ENCODE assay signal across 8 cellular contexts in genomic region chr10:68074775-68075549, GRCh38. TPM values are rescaled to one million over a fixed set of nuclear protein-coding genes. Genes with fewer than 3 reads are reported as not detected.
DNase-seq lines count a peak whose midpoint lies in the region; ATAC-seq and TF ChIP-seq lines count a peak whose summit lies in the region.

Gene HERC4 (minus strand): TSS chr10:68075283. CDS start chr10:68073108, 2,175 bp downstream.

- intact Hi-C loops in activated CD8-positive, alpha-beta T cell treated with anti-CD3 and anti-CD28 coated beads for 36 hours (cut with micrococcal nuclease) = no loop called here
- intact Hi-C loops in lower leg skin (cut with DNase I; ENCODE audit: low total_unique reads) = no loop called here

- H3K9ac ChIP-seq in duodenal mucosa (ENCODE audit: low read depth in 1 of 2, low read length in 2 of 2) = peak within 1 kb of the TSS; percentile 91 to 97

- H3K27ac Mint-ChIP-seq in activated CD8-positive, alpha-beta T cell treated with anti-CD3 and anti-CD28 coated beads for 36 hours = peak within 1 kb of the TSS; percentile 94

- no peak for TF ChIP-seq CTCF in C4-2B (conservative IDR thresholded peaks at IDR 0.05)
- no peak for TF ChIP-seq CTCF in activated CD8-positive, alpha-beta T cell treated with anti-CD3 and anti-CD28 coated beads for 36 hours (IDR thresholded peaks at IDR 0.05)
- no peak for TF ChIP-seq CTCF in lower leg skin (IDR thresholded peaks at IDR 0.05)

- peak; percentile 89 for ATAC-seq in HG03457 (IDR thresholded peaks at IDR 0.05; ENCODE audit: unreplicated experiment)
- ATAC-seq in activated CD8-positive, alpha-beta T cell treated with anti-CD3 and anti-CD28 coated beads for 36 hours = peak; percentile 90

- H3K4me3 Mint-ChIP-seq in activated CD8-positive, alpha-beta T cell treated with anti-CD3 and anti-CD28 coated beads for 36 hours = peak within 1 kb of the TSS; percentile 98

- peaks cover 28% of the 10 kb centered on the region for H3K36me3 Mint-ChIP-seq in activated CD8-positive, alpha-beta T cell treated with anti-CD3 and anti-CD28 coated beads for 36 hours (ENCODE audit: low read depth)

- H3K27ac ChIP-seq in C4-2B (peak within 1 kb of the TSS; percentile 91), duodenal mucosa (ENCODE audit: low read depth, low read length) (peak within 1 kb of the TSS; percentile 98)

- H3K27me3 ChIP-seq in duodenal mucosa (ENCODE audit: control insufficient read depth in 1 of 2, insufficient read depth in 2 of 2, low read length in 2 of 2) = no peaks in the 10 kb centered on the region

- POLR2A ChIA-PET in activated CD8-positive, alpha-beta T cell treated with anti-CD3 and anti-CD28 coated beads for 36 hours (lab: Charles Lee) = interaction anchor here (0.8 to 1.0 kb wide), 3 partner anchors 9 to 257 kb away, joined by 3 to 4 read pairs (median 4); partner anchors contain the start of gene HNRNPH3

- no peaks in the 10 kb centered on the region for H3K9me3 ChIP-seq in duodenal mucosa (ENCODE audit: control insufficient read depth in 1 of 2, low read length in 2 of 2)

- no peaks in the 10 kb centered on the region for H3K36me3 ChIP-seq in duodenal mucosa (ENCODE audit: control insufficient read depth in 1 of 2, insufficient read depth in 2 of 2, low read length in 2 of 2)

- WGBS in lower leg skin, 2 donors = 0% methylated on average over 44 to 48 of the region's 64 CpGs

- H3K4me1 Mint-ChIP-seq in activated CD8-positive, alpha-beta T cell treated with anti-CD3 and anti-CD28 coated beads for 36 hours (ENCODE audit: low read depth) = peaks cover 29% of the 10 kb centered on the region

- peaks cover 2% of the 10 kb centered on the region for H3K9me3 Mint-ChIP-seq in activated CD8-positive, alpha-beta T cell treated with anti-CD3 and anti-CD28 coated beads for 36 hours

- H3K27me3 Mint-ChIP-seq in activated CD8-positive, alpha-beta T cell treated with anti-CD3 and anti-CD28 coated beads for 36 hours = no peaks in the 10 kb centered on the region

- CTCF ChIA-PET in activated CD8-positive, alpha-beta T cell treated with anti-CD3 and anti-CD28 coated beads for 36 hours (lab: Charles Lee) = no interaction called here

- TF ChIP-seq POLR2A in lower leg skin (IDR thresholded peaks at IDR 0.05) = no peak

- DNase-seq in GM19240 (ENCODE audit: insufficient read length, low spot score) (peak; percentile 66), NCI-H774 (lab: John Stamatoyannopoulos, UW) (peak; percentile 90), lower leg skin (ENCODE audit: low spot score in 2 of 2) (peak; percentile 93 to 98)
- peak; percentile 91 for DNase-seq in activated CD8-positive, alpha-beta T cell treated with anti-CD3 and anti-CD28 coated beads for 36 hours
- peak; percentile 86 to 91 for DNase-seq in stimulated activated CD4-positive, alpha-beta T cell treated with anti-CD3 and anti-CD28 coated beads, Interleukin-4, amount 100 ng/mL, for 4 hours

- H3K4me3 ChIP-seq in duodenal mucosa (ENCODE audit: low read depth in 1 of 2, low read length in 2 of 2) (peak within 1 kb of the TSS; percentile 86 to 95), lower leg skin (ENCODE audit: low read depth, poor library complexity, severe bottlenecking) (peak within 1 kb of the TSS; percentile 97)

- peaks cover 13 to 32% of the 10 kb centered on the region in 2 donors for H3K4me1 ChIP-seq in duodenal mucosa (ENCODE audit: control insufficient read depth in 1 of 2, insufficient read depth in 2 of 2, low read length in 2 of 2)

RNA-seq across cellular contexts. Expression of gene HERC4, which starts in this region (rescaled TPM):
- 10 to 100 TPM; 59.3 to 59.6 TPM for total RNA-seq in activated CD8-positive, alpha-beta T cell treated with anti-CD3 and anti-CD28 coated beads for 36 hours
- 10 to 100 TPM; 26.0 to 39.8 (median 33.1) TPM for total RNA-seq in lower leg skin

Comparison
In these comparisons a context has a peak if more than half of its experiments do, and no peak if none do; other contexts are left out.
1. Peak in every context shown above with its lines: DNase-seq, ATAC-seq, H3K4me3 ChIP-seq and H3K27ac ChIP-seq.